8 cellular contexts compared by ENCODE assay signal in genomic region chr14:54782803-54783659, GRCh38.
DNase-seq lines count a peak whose midpoint lies in the region; ATAC-seq and TF ChIP-seq lines count a peak whose summit lies in the region.

No MANE protein-coding gene starts in this region.

- H3K4me3 ChIP-seq in epithelial cell of proximal tubule (ENCODE audit: low read depth, low read length) (no peak overlapping the region), thyroid gland (replicated peaks in 1 of 3) (no peak overlapping the region), GM23248 (no peak overlapping the region)

- no peaks in the 10 kb centered on the region for H4K20me1 ChIP-seq in GM23248 (ENCODE audit: insufficient read depth)

- no peak for TF ChIP-seq POLR2A in thyroid gland (IDR thresholded peaks at IDR 0.05)

- DNase-seq in SKM-1 treated with dmso at 0.1 percent for 144 hours (lab: John Stamatoyannopoulos, UW; ENCODE audit: unreplicated experiment) (peak; percentile 7), SKM-1 (lab: John Stamatoyannopoulos, UW; ENCODE audit: unreplicated experiment) (no peak), HFFc6 (no peak), NAMALWA (ENCODE audit: low spot score) (peak; percentile 65), epithelial cell of proximal tubule (ENCODE audit: low read depth) (no peak), thyroid gland (no peak), GM23248 (no peak)

- no peak overlapping the region for H2AFZ ChIP-seq in GM23248

- ATAC-seq in stimulated activated memory B cell treated with anti-CD40 and anti-IgM and Interleukin-4, amounts not matched to agents 10 μg/mL and 1 μg/mL and 100 μg/mL, for 72 hours, result peak; percentile 93

- H3K4me1 ChIP-seq in thyroid gland (peaks cover 5 to 12% of the 10 kb centered on the region in 2 donors), GM23248 (ENCODE audit: insufficient read depth) (no peaks in the 10 kb centered on the region)

- no peak overlapping the region for H3K4me2 ChIP-seq in GM23248 (ENCODE audit: unreplicated experiment)

- peaks cover 6% of the 10 kb centered on the region for H3K27me3 Mint-ChIP-seq in HFFc6 (ENCODE audit: insufficient read depth)
- H3K27me3 Mint-ChIP-seq in stimulated activated memory B cell treated with anti-CD40 and anti-IgM and Interleukin-4, amounts not matched to agents 10 μg/mL and 1 μg/mL and 100 μg/mL, for 72 hours, result no peaks in the 10 kb centered on the region

- H3K4me1 Mint-ChIP-seq in HFFc6 (ENCODE audit: low read depth), result peaks cover 21% of the 10 kb centered on the region
- peaks cover 26% of the 10 kb centered on the region for H3K4me1 Mint-ChIP-seq in stimulated activated memory B cell treated with anti-CD40 and anti-IgM and Interleukin-4, amounts not matched to agents 10 μg/mL and 1 μg/mL and 100 μg/mL, for 72 hours

- H3K27ac Mint-ChIP-seq in HFFc6, result no peak overlapping the region
- no peak overlapping the region for H3K27ac Mint-ChIP-seq in stimulated activated memory B cell treated with anti-CD40 and anti-IgM and Interleukin-4, amounts not matched to agents 10 μg/mL and 1 μg/mL and 100 μg/mL, for 72 hours

- H3F3A ChIP-seq in GM23248 (ENCODE audit: insufficient read depth), result no peaks in the 10 kb centered on the region

- H3K9me3 Mint-ChIP-seq in HFFc6, result no peaks in the 10 kb centered on the region
- no peaks in the 10 kb centered on the region for H3K9me3 Mint-ChIP-seq in stimulated activated memory B cell treated with anti-CD40 and anti-IgM and Interleukin-4, amounts not matched to agents 10 μg/mL and 1 μg/mL and 100 μg/mL, for 72 hours

- no peaks in the 10 kb centered on the region for H3K27me3 ChIP-seq in thyroid gland
- H3K27me3 ChIP-seq in GM23248 (replicated peaks; ENCODE audit: insufficient read depth), result no peaks in the 10 kb centered on the region

- in situ Hi-C loops in GM23248 (cut with MboI), result no loop called here

- peaks cover 3% of the 10 kb centered on the region in 2 donors for H3K36me3 ChIP-seq in thyroid gland
- peaks cover 23% of the 10 kb centered on the region; the same call in 1 of the 2 replicates for H3K36me3 ChIP-seq in GM23248 (ENCODE audit: low read depth)

- H3K4me3 Mint-ChIP-seq in HFFc6, result peak overlapping the region; percentile 41; the same call in 1 of the 2 replicates
- H3K4me3 Mint-ChIP-seq in stimulated activated memory B cell treated with anti-CD40 and anti-IgM and Interleukin-4, amounts not matched to agents 10 μg/mL and 1 μg/mL and 100 μg/mL, for 72 hours, result no peak overlapping the region

- 73 to 75% methylated on average over 14 of the region's 14 CpGs for WGBS in thyroid gland, 2 donors
- WGBS in GM23248 (ENCODE audit: low coverage in 1 of 2, low lambda C conversion rate in 2 of 2, missing lambda C conversion rate in 2 of 2), 2 experiments, result 97 to 98% methylated on average over 13 of the region's 14 CpGs

- H3K36me3 Mint-ChIP-seq in HFFc6 (ENCODE audit: low read depth), result peaks cover 54% of the 10 kb centered on the region
- H3K36me3 Mint-ChIP-seq in stimulated activated memory B cell treated with anti-CD40 and anti-IgM and Interleukin-4, amounts not matched to agents 10 μg/mL and 1 μg/mL and 100 μg/mL, for 72 hours, result peaks cover 55% of the 10 kb centered on the region

- H3K9me3 ChIP-seq in thyroid gland, result no peaks in the 10 kb centered on the region
- no peaks in the 10 kb centered on the region for H3K9me3 ChIP-seq in GM23248 (ENCODE audit: low read depth)

- intact Hi-C loops in thyroid gland (cut with DNase I), result no loop called here

- TF ChIP-seq CTCF in HFFc6 (IDR thresholded peaks at IDR 0.05) (peak; percentile 31; the same call in 1 of the 2 replicates), epithelial cell of proximal tubule (conservative IDR thresholded peaks at IDR 0.05; ENCODE audit: low read depth, low read length) (peak; percentile 31), thyroid gland (IDR thresholded peaks at IDR 0.05) (no peak)

- H3K9me2 ChIP-seq in GM23248 (ENCODE audit: insufficient read depth), result no peaks in the 10 kb centered on the region

- no peaks in the 10 kb centered on the region for H3K79me2 ChIP-seq in GM23248 (ENCODE audit: insufficient read depth)

- no peak overlapping the region for H3K9ac ChIP-seq in GM23248

- H3K27ac ChIP-seq in thyroid gland (no peak overlapping the region), GM23248 (no peak overlapping the region)

Comparison
In these comparisons a context has a peak if more than half of its experiments do, and no peak if none do; other contexts are left out.
1. DNase-seq: peak in SKM-1 treated with dmso at 0.1 percent for 144 hours (single experiment) and NAMALWA (single experiment); none in SKM-1 (single experiment), HFFc6 (single experiment), epithelial cell of proximal tubule (single experiment), thyroid gland (0 of 2) and GM23248 (single experiment).
2. CTCF ChIP-seq: peak in HFFc6 (single experiment) and epithelial cell of proximal tubule (single experiment); none in thyroid gland (0 of 6).